8 cellular contexts compared by ENCODE assay signal in genomic region chr9:130824616-130825015, GRCh38. TPM values are rescaled to one million over a fixed set of nuclear protein-coding genes. Genes with fewer than 3 reads are reported as not detected.
DNase-seq lines count a peak whose midpoint lies in the region; ATAC-seq and TF ChIP-seq lines count a peak whose summit lies in the region.

No MANE protein-coding gene starts in this region.

- peak overlapping the region; percentile 34 for H3K4me2 ChIP-seq in neural cell (ENCODE audit: low read length)

- H3K9me3 ChIP-seq in NT2/D1 (ENCODE audit: insufficient read depth, low read length) (peaks cover 12% of the 10 kb centered on the region; the same call in 1 of the 2 replicates), esophagus muscularis mucosa (no peaks in the 10 kb centered on the region), neural cell (ENCODE audit: low read length) (no peaks in the 10 kb centered on the region)

- no peak for ATAC-seq in HG03565 (IDR thresholded peaks at IDR 0.05; ENCODE audit: unreplicated experiment)

- no peak for TF ChIP-seq RAD21 in neural cell (conservative IDR thresholded peaks at IDR 0.05)

- 4% methylated on average over 4 of the region's 4 CpGs for whole genome bisulfite sequencing in esophagus muscularis mucosa

- no peak for TF ChIP-seq POLR2A in esophagus muscularis mucosa (IDR thresholded peaks at IDR 0.05; ENCODE audit: low read depth)

- H2AFZ ChIP-seq in neural cell (ENCODE audit: low read depth, low read length), result no peak overlapping the region

- peaks cover 6% of the 10 kb centered on the region for H3F3A ChIP-seq in neural cell (ENCODE audit: insufficient read depth, low read length, poor library complexity, severe bottlenecking)

- H3K36me3 ChIP-seq in NT2/D1 (ENCODE audit: insufficient read depth, insufficient read length, low read length) (no peaks in the 10 kb centered on the region), esophagus muscularis mucosa (no peaks in the 10 kb centered on the region), neural cell (ENCODE audit: insufficient read depth, low read length) (no peaks in the 10 kb centered on the region)

- H3K4me3 ChIP-seq in NT2/D1 (ENCODE audit: insufficient read length, low read depth) (no peak overlapping the region), esophagus muscularis mucosa (peak overlapping the region in 3 of 4 donors; percentile 7 to 19 (median 15)), neural cell (ENCODE audit: low read length) (peak overlapping the region; percentile 30)

- no peak for DNase-seq in NT2/D1 (ENCODE audit: low read depth, low spot score)
- no peak for DNase-seq in esophagus muscularis mucosa (ENCODE audit: extremely low spot score)
- no peak for DNase-seq in activated naive CD4-positive, alpha-beta T cell treated with Interleukin-2 at 50 U/mL for 16 hours
- no peak for DNase-seq in NCI-H345 (lab: John Stamatoyannopoulos, UW)
- no peak for DNase-seq in DMS79 treated with DMSO at 0.1 percent for 48 hours (lab: John Stamatoyannopoulos, UW)

- no peaks in the 10 kb centered on the region for H4K20me1 ChIP-seq in neural cell (ENCODE audit: insufficient read depth)

- peaks cover 3% of the 10 kb centered on the region for H3K79me2 ChIP-seq in neural cell (replicated peaks; ENCODE audit: insufficient read depth, low read length)

- H3K4me1 ChIP-seq in NT2/D1 (ENCODE audit: insufficient read depth, insufficient read length) (peaks cover 4% of the 10 kb centered on the region), esophagus muscularis mucosa (peaks cover 29 to 56% (median 43%) of the 10 kb centered on the region in 4 donors)

- H3K27ac ChIP-seq in 22Rv1 (peak overlapping the region; percentile 31; the same call in 1 of the 2 replicates), esophagus muscularis mucosa (replicated peaks in 1 of 4) (peak overlapping the region; percentile 68 to 76 (median 72)), neural cell (ENCODE audit: low read length) (peak overlapping the region; percentile 18)

- intact Hi-C loops in esophagus muscularis mucosa (cut with DNase I), result no loop called here

- no peaks in the 10 kb centered on the region for H3K9me2 ChIP-seq in neural cell (ENCODE audit: insufficient read depth, low read length)

- TF ChIP-seq EP300 in esophagus muscularis mucosa (IDR thresholded peaks at IDR 0.05) (no peak), neural cell (conservative IDR thresholded peaks at IDR 0.05; ENCODE audit: poor library complexity, severe bottlenecking) (no peak)

- peak overlapping the region; percentile 47 for H3K9ac ChIP-seq in NT2/D1 (ENCODE audit: insufficient read length, low read depth)
- peak overlapping the region; percentile 21 for H3K9ac ChIP-seq in neural cell (ENCODE audit: low read length)

- TF ChIP-seq CTCF in 22Rv1 (IDR thresholded peaks at IDR 0.05), result no peak
- TF ChIP-seq CTCF in esophagus muscularis mucosa (IDR thresholded peaks at IDR 0.05), result no peak
- no peak for TF ChIP-seq CTCF in neural cell (IDR thresholded peaks at IDR 0.05; ENCODE audit: poor library complexity, severe bottlenecking)

- H3K27me3 ChIP-seq in NT2/D1 (ENCODE audit: insufficient read depth, insufficient read length), result no peaks in the 10 kb centered on the region
- H3K27me3 ChIP-seq in esophagus muscularis mucosa, result no peaks in the 10 kb centered on the region
- no peaks in the 10 kb centered on the region for H3K27me3 ChIP-seq in neural cell (ENCODE audit: insufficient read depth, low read depth, low read length)

TF ChIP-seq in neural cell, 6 proteins besides CTCF, POLR2A, EP300 and RAD21:
- TF ChIP-seq POLR2AphosphoS5 (IDR thresholded peaks at IDR 0.05), result peak; percentile 16
- TF ChIP-seq EZH2 (IDR thresholded peaks at IDR 0.05; ENCODE audit: borderline replicate concordance, insufficient read depth, low read length, poor library complexity, severe bottlenecking), result no peak

RNA-seq across cellular contexts. Expression of gene ABL1, which starts 10.4 kb away (rescaled TPM):
- 100 to 1,000 TPM in 3 of 4 donors, 10 to 100 TPM in 1; 90.9 to 151 (median 133) TPM for total RNA-seq in esophagus muscularis mucosa
- 18.5 and 24.0 TPM in 2 replicates for polyA plus RNA-seq in neural cell
- polyA minus RNA-seq in neural cell, result 69.6 and 70.4 TPM in 2 replicates

Comparison
In these comparisons a context has a peak if more than half of its experiments do, and no peak if none do; other contexts are left out.
1. H3K27ac ChIP-seq: peak in every context shown above with its lines; median percentile 72 in esophagus muscularis mucosa; 31 in 22Rv1; 18 in neural cell.